Comparison of ENCODE assay signal across 23 cellular contexts in the genomic region with DNA sequence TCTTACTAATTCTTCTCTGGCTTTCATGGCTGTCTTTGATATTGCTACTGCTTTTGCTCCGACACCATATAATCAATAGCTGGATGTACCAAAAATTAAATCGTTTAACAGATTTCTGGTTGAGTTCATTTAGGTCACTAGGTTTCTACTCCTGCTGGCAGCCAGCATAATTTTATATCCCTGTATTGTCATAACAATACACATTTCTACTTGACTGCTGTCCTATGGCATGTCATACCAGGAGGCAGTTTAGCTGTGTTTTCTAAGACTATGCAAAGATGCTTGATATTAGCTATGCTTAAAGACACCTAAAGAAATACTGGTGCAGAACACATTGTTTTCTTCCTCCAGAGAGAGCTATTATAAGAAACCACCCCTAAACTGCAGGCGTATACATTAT.
"Had no signal": no experiment of that assay in that cellular context is flagged by ENCODE, and none has a peak within 500 bp of the region (broad histone marks: within the 10 kb centered on the region; RNA-seq: fewer than 3 reads in every experiment).

No MANE protein-coding gene starts in this region.

- H3K9me3 ChIP-seq: stomach, suprapubic skin, testis, thoracic aorta, thyroid gland, tibial artery, tibial nerve, transverse colon, upper lobe of left lung, upper lobe of right lung, uterus, vagina had no signal

- DNase-seq: stimulated activated CD4-positive, alpha-beta T cell treated with anti-CD3 and anti-CD28 coated beads, Interleukin-2, amount 100 ng/mL, for 48 hours; stimulated activated CD4-positive, alpha-beta T cell treated with anti-CD3 and anti-CD28 coated beads, Interleukin-4, amount 100 ng/mL, for 1 hour; stimulated activated CD4-positive, alpha-beta T cell treated with anti-CD3 and anti-CD28 coated beads, Interleukin-4, amount 100 ng/mL, for 24 hours; stimulated activated CD4-positive, alpha-beta T cell treated with anti-CD3 and anti-CD28 coated beads, Interleukin-4, amount 100 ng/mL, for 4 hours; stimulated activated naive B cell treated with anti-CD40 and anti-IgM and Interleukin-4, amounts not matched to agents 10 μg/mL and 1 μg/mL and 100 μg/mL, for 72 hours; stimulated activated naive CD4-positive, alpha-beta T cell; stimulated activated naive CD4-positive, alpha-beta T cell treated with Interleukin-2 at 50 U/mL for 16 hours; stimulated activated naive CD8-positive, alpha-beta T cell treated with anti-CD3 and anti-CD28 coated beads, Interleukin-15, amount 100 ng/mL, for 72 hours; stimulated activated naive CD8-positive, alpha-beta T cell treated with anti-CD3 and anti-CD28 coated beads, Interleukin-15, Interleukin-2, amounts not matched to agents 100 U/mL and 50 U/mL, for 24 hours; stomach; substantia nigra; testis; thyroid gland; tibial artery; transverse colon; trophoblast cell; upper lobe of left lung; upper lobe of right lung; uterus had no signal

- H3K36me3 ChIP-seq: stomach, suprapubic skin, thoracic aorta, thyroid gland, tibial artery, tibial nerve, transverse colon, upper lobe of left lung, upper lobe of right lung, uterus, vagina had no signal

- H3K4me3 ChIP-seq: stomach, suprapubic skin, testis, thoracic aorta, thyroid gland, tibial artery, tibial nerve, transverse colon, upper lobe of left lung, upper lobe of right lung, uterus, vagina had no signal

- H3K27me3 ChIP-seq: stomach, suprapubic skin, testis, thyroid gland, tibial artery, tibial nerve, transverse colon, upper lobe of left lung, upper lobe of right lung, uterus, vagina had no signal

- H3K27ac ChIP-seq: stomach, suprapubic skin, testis, thoracic aorta, thyroid gland, tibial artery, tibial nerve, transverse colon, upper lobe of left lung, upper lobe of right lung, uterus, vagina had no signal
